21 cellular contexts compared by ENCODE assay signal in the genomic region with DNA sequence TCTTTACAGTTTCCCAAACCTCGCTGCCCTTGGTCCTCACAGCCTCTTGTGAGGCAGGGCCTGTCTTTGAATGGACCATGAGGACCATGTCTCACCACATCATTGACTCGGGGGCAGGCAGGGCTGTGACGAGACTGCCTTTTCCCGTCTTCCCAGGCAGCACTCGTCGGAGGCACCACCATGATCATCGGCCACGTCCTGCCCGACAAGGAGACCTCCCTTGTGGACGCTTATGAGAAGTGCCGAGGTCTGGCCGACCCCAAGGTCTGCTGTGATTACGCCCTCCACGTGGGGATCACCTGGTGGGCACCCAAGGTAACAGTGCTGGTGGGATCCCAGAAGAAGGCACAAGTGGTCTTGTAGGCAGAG.
"Had no signal": no experiment of that assay in that cellular context is flagged by ENCODE, and none has a peak within 500 bp of the region (broad histone marks: within the 10 kb centered on the region; RNA-seq: fewer than 3 reads in every experiment).

No MANE protein-coding gene starts in this region.

- H3K9me3 Mint-ChIP-seq: activated CD4-positive, alpha-beta T cell treated with anti-CD3 and anti-CD28 coated beads, Interleukin-2, amount 10 ng/mL, durations not matched to agents 7 days and 5 days; activated naive CD8-positive, alpha-beta T cell treated with anti-CD3 and anti-CD28 coated beads, Interleukin-2, amount 10 ng/mL, durations not matched to agents 7 days and 5 days; activated T-helper 1 cell treated with anti-CD3 and anti-CD28 coated beads, Interleukin-12 subunit alpha, Interleukin-12 subunit beta, Interleukin-2, Interleukin-4 antibody, amounts not matched to agents 30 ng/mL and 10 ng/mL and 1 ng/mL, durations not matched to agents 14 hours and 24 hours and 36 hours; brain; naive B cell; stimulated activated memory B cell treated with anti-CD40 and anti-IgM and Interleukin-4, amounts not matched to agents 10 μg/mL and 1 μg/mL and 100 μg/mL, for 72 hours had no signal

- FAIRE-seq: frontal cortex, keratinocyte, urothelium cell line had no signal

- H3K4me3 Mint-ChIP-seq: activated CD4-positive, alpha-beta T cell treated with anti-CD3 and anti-CD28 coated beads, Interleukin-2, amount 10 ng/mL, durations not matched to agents 7 days and 5 days; activated naive CD8-positive, alpha-beta T cell treated with anti-CD3 and anti-CD28 coated beads, Interleukin-2, amount 10 ng/mL, durations not matched to agents 7 days and 5 days; activated T-helper 1 cell treated with anti-CD3 and anti-CD28 coated beads, Interleukin-12 subunit alpha, Interleukin-12 subunit beta, Interleukin-2, Interleukin-4 antibody, amounts not matched to agents 30 ng/mL and 10 ng/mL and 1 ng/mL, durations not matched to agents 14 hours and 24 hours and 36 hours; naive B cell; stimulated activated memory B cell treated with anti-CD40 and anti-IgM and Interleukin-4, amounts not matched to agents 10 μg/mL and 1 μg/mL and 100 μg/mL, for 72 hours had no signal

- DNase-seq: activated CD4-positive, alpha-beta T cell treated with anti-CD3 and anti-CD28 coated beads, Interleukin-2, amount 10 ng/mL, durations not matched to agents 7 days and 5 days; activated gamma-delta T cell treated with Interleukin-2 at 50 U/mL for 16 hours; activated naive CD8-positive, alpha-beta T cell treated with anti-CD3 and anti-CD28 coated beads, Interleukin-2, amount 10 ng/mL, durations not matched to agents 7 days and 5 days; central memory CD4-positive, alpha-beta T cell; colonic mucosa; mammary epithelial cell; mucosa of descending colon; naive B cell; sigmoid colon; stimulated activated CD4-positive, alpha-beta T cell treated with anti-CD3 and anti-CD28 coated beads, Interleukin-4, amount 100 ng/mL, for 4 hours had no signal

- ATAC-seq: activated CD4-positive, CD25-positive, alpha-beta regulatory T cell treated with anti-CD3 and anti-CD28 coated beads, Interleukin-2, amount 50 U/mL, for 24 hours; left lobe of liver; mucosa of descending colon; stimulated activated memory B cell treated with anti-CD40 and anti-IgM and Interleukin-4, amounts not matched to agents 10 μg/mL and 1 μg/mL and 100 μg/mL, for 72 hours had no signal

- H3K36me3 ChIP-seq: colonic mucosa, neutrophil, sigmoid colon, tibial artery had no signal

- H3K4me3 ChIP-seq: colonic mucosa, mucosa of descending colon, sigmoid colon, tibial artery had no signal

- H3K9ac ChIP-seq: parathyroid adenoma had no signal

- H3K9me3 ChIP-seq: colonic mucosa, mucosa of descending colon, neutrophil, sigmoid colon, tibial artery had no signal

- H3K36me3 Mint-ChIP-seq: activated naive CD8-positive, alpha-beta T cell treated with anti-CD3 and anti-CD28 coated beads, Interleukin-2, amount 10 ng/mL, durations not matched to agents 7 days and 5 days; naive B cell; stimulated activated memory B cell treated with anti-CD40 and anti-IgM and Interleukin-4, amounts not matched to agents 10 μg/mL and 1 μg/mL and 100 μg/mL, for 72 hours had no signal

- H2AFZ ChIP-seq: parathyroid adenoma had no signal

- H3K27ac Mint-ChIP-seq: activated CD4-positive, alpha-beta T cell treated with anti-CD3 and anti-CD28 coated beads, Interleukin-2, amount 10 ng/mL, durations not matched to agents 7 days and 5 days; activated naive CD8-positive, alpha-beta T cell treated with anti-CD3 and anti-CD28 coated beads, Interleukin-2, amount 10 ng/mL, durations not matched to agents 7 days and 5 days; activated T-helper 1 cell treated with anti-CD3 and anti-CD28 coated beads, Interleukin-12 subunit alpha, Interleukin-12 subunit beta, Interleukin-2, Interleukin-4 antibody, amounts not matched to agents 30 ng/mL and 10 ng/mL and 1 ng/mL, durations not matched to agents 14 hours and 24 hours and 36 hours; naive B cell; stimulated activated memory B cell treated with anti-CD40 and anti-IgM and Interleukin-4, amounts not matched to agents 10 μg/mL and 1 μg/mL and 100 μg/mL, for 72 hours had no signal

- H3K27ac ChIP-seq: colonic mucosa, neutrophil, parathyroid adenoma, sigmoid colon, tibial artery had no signal

- H3K27me3 Mint-ChIP-seq: brain had no signal

- H3K4me1 Mint-ChIP-seq: activated CD4-positive, alpha-beta T cell treated with anti-CD3 and anti-CD28 coated beads, Interleukin-2, amount 10 ng/mL, durations not matched to agents 7 days and 5 days; activated naive CD8-positive, alpha-beta T cell treated with anti-CD3 and anti-CD28 coated beads, Interleukin-2, amount 10 ng/mL, durations not matched to agents 7 days and 5 days; stimulated activated memory B cell treated with anti-CD40 and anti-IgM and Interleukin-4, amounts not matched to agents 10 μg/mL and 1 μg/mL and 100 μg/mL, for 72 hours had no signal

- H3K4me1 ChIP-seq: colonic mucosa, parathyroid adenoma, tibial artery had no signal

- H3K79me2 ChIP-seq: parathyroid adenoma had no signal

- H3K27me3 ChIP-seq: colonic mucosa had no signal
